Comparison of ENCODE assay signal across 2 cellular contexts in the genomic region with DNA sequence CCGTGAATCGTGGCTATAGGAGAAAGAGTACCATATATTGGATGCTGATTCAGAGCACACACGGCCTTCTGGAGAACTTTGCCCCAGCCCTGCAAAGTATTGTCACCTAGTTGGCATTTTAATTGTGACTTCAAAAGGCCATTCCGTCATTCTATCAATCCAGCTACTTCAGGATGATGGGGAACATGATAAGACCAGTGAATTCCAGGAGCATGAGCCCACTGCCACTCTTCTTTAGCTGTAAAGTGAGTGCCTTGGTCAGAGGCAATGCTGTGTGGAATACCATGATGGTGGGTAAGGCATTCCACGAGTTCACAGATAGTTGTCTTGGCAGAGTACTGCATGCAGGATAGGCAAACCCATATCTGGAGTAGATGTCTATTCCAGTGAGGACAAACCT. TPM values are rescaled to one million over a fixed set of nuclear protein-coding genes. Genes with fewer than 3 reads are reported as not detected.
"Had no signal": no experiment of that assay in that cellular context is flagged by ENCODE, and none has a peak within 500 bp of the region (broad histone marks: within the 10 kb centered on the region; RNA-seq: fewer than 3 reads in every experiment).

No MANE protein-coding gene starts in this region.

RNA-seq across cellular contexts. Expression of gene ABCA4, which starts 42.3 kb away (rescaled TPM):
- total RNA-seq: naive thymus-derived CD8-positive, alpha-beta T cell; natural killer cell treated with Interleukin-12 subunit alpha and Interleukin-12 subunit beta and Interleukin-15 and Interleukin-18, amount 100 ng/mL, for 72 hours had no signal
- polyA plus RNA-seq: naive thymus-derived CD8-positive, alpha-beta T cell had no signal
